In genomic region chr6:44342489-44342888, GRCh38 we compare ENCODE assay signal across 9 cellular contexts. TPM values are rescaled to one million over a fixed set of nuclear protein-coding genes. Genes with fewer than 3 reads are reported as not detected.
DNase-seq lines count a peak whose midpoint lies in the region; ATAC-seq and TF ChIP-seq lines count a peak whose summit lies in the region.
"Had no signal": no experiment of that assay in that cellular context is flagged by ENCODE, and none has a peak within 500 bp of the region (broad histone marks: within the 10 kb centered on the region; RNA-seq: fewer than 3 reads in every experiment).

SPATS1 (plus strand) TSS chr6:44342650; CDS start chr6:44343096, 446 bp downstream.

- ATAC-seq in GM21381 (IDR thresholded peaks at IDR 0.05; ENCODE audit: unreplicated experiment) (no peak), GM18505 (IDR thresholded peaks at IDR 0.05; ENCODE audit: unreplicated experiment) (no peak), HG03432 (IDR thresholded peaks at IDR 0.05; ENCODE audit: unreplicated experiment) (no peak)

- no peak within 1 kb of the TSS for H3K4me3 ChIP-seq in foreskin fibroblast (ENCODE audit: low read depth in 1 of 2, low read length in 2 of 2)

- no peak for TF ChIP-seq CTCF in foreskin fibroblast (IDR thresholded peaks at IDR 0.05; ENCODE audit: low read depth, low read length)

- DNase-seq in Daoy (ENCODE audit: low read depth) = peak; percentile 20
- peak; percentile 53 for DNase-seq in NCI-H1092 (lab: John Stamatoyannopoulos, UW)
- DNase-seq in foreskin fibroblast = peak; percentile 3 to 31
- peak; percentile 82 for DNase-seq in posterior vena cava (ENCODE audit: low spot score)
- no peak for DNase-seq in stimulated activated CD4-positive, alpha-beta T cell treated with anti-CD3 and anti-CD28 coated beads, Interleukin-4, amount 100 ng/mL, for 4 hours

- intact Hi-C loops in posterior vena cava (cut with DNase I) = loop anchor here in 1 of 2 donors (10.0 kb wide), 1 partner anchor 168 kb away; no protein-coding TSS in a partner anchor

- no peak for TF ChIP-seq POLR2A in GM18505 (IDR thresholded peaks at IDR 0.05; ENCODE audit: borderline replicate concordance, extremely low read depth, insufficient read depth, insufficient read length)

RNA-seq across cellular contexts. Expression of gene SPATS1, which starts in this region (rescaled TPM):
- total RNA-seq in Daoy (2014; rRNA removed; shearing (Covaris generic)) = not detected in 2 replicates
- not detected for total RNA-seq in posterior vena cava
- total RNA-seq: renal cortical epithelial cell had no signal

Comparison
In these comparisons a context has a peak if more than half of its experiments do, and no peak if none do; other contexts are left out.
1. Peak in DNase-seq in Daoy; RNA of the gene not detected or under 1 TPM.
2. Peak in DNase-seq in posterior vena cava; RNA of the gene not detected or under 1 TPM.
3. DNase-seq: peak in NCI-H1092 (single experiment) and foreskin fibroblast (2 of 2); none in stimulated activated CD4-positive, alpha-beta T cell treated with anti-CD3 and anti-CD28 coated beads, Interleukin-4, amount 100 ng/mL, for 4 hours (0 of 2).